ENCODE assay signal across 8 cellular contexts in the genomic region with DNA sequence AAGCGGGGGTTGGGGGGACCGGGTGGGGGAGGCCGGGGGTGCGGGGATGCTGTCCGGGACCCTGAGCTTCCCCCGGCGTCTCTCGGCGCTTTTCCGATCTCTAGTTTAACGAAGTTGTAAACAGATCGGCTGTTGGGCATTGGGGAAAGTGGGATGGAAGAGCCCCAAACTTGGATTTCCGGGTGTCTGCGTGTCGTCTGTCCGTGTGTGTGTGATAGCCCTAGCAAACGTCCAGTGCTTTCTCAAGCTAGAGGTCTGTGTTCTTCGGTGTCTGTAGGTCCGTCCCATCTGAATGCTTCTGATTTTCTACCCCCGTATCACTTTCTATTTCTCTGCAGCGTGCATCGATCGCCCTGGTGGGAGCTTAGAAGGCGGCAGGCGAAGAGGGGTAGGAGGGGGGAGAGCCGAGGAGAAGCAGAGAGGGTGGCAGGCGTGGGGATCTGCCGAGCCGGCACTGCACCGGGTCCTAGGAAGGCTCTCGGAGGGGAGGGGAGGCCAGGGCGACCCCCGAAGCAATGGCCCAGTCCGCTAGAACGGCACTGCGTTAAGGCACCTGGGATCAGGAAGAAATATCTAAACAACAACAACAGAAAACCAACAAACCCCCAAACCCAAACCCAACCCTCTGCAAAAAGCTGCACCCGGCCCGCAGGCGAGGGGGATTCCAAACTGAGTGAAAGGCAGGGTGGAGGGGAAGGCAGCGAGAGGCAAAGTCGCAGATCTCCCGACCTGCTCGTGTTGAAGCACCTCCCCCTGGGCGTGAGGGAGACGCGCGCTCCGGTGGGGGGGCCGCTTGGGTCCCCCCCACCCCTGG. TPM values are rescaled to one million over a fixed set of nuclear protein-coding genes. Genes with fewer than 3 reads are reported as not detected.
DNase-seq lines count a peak whose midpoint lies in the region; ATAC-seq and TF ChIP-seq lines count a peak whose summit lies in the region.

No MANE protein-coding gene starts in this region.

- no peaks in the 10 kb centered on the region for H3K9me3 ChIP-seq in fibroblast of lung (ENCODE audit: control insufficient read depth, insufficient read depth, low read depth, low read length)

- TF ChIP-seq CTCF in fibroblast of lung (conservative IDR thresholded peaks at IDR 0.05 in 1 of 2, IDR thresholded peaks at IDR 0.05 in 1 of 2; ENCODE audit: low read depth in 1 of 2, low read length in 2 of 2) = no peak

- peak overlapping the region; percentile 35 for H3K4me2 ChIP-seq in fibroblast of lung (ENCODE audit: extremely low read depth, insufficient read depth, low read length)

- no peaks in the 10 kb centered on the region for H3K79me2 ChIP-seq in fibroblast of lung (ENCODE audit: control insufficient read depth, insufficient read depth, low read length)

- H3K27ac ChIP-seq in fibroblast of lung (ENCODE audit: insufficient read depth, low read length) = no peak overlapping the region
- no peak overlapping the region for H3K27ac ChIP-seq in rectal smooth muscle tissue (ENCODE audit: low read depth, low read length)

- H2AFZ ChIP-seq in fibroblast of lung (ENCODE audit: low read length) = no peak overlapping the region

- peaks cover 31% of the 10 kb centered on the region for H3K27me3 ChIP-seq in fibroblast of lung (ENCODE audit: control insufficient read depth, insufficient read depth, low read length)
- H3K27me3 ChIP-seq in rectal smooth muscle tissue (ENCODE audit: control insufficient read depth, insufficient read depth, low read length) = peaks cover 11% of the 10 kb centered on the region

- no peaks in the 10 kb centered on the region for H4K20me1 ChIP-seq in fibroblast of lung (ENCODE audit: control insufficient read depth, extremely low read depth, insufficient read depth, low read length)

- no peak for ATAC-seq in GM19328 (IDR thresholded peaks at IDR 0.05; ENCODE audit: unreplicated experiment)
- no peak for ATAC-seq in GM19324 (IDR thresholded peaks at IDR 0.05; ENCODE audit: low FRiP score, unreplicated experiment)

- H3K9ac ChIP-seq in fibroblast of lung (ENCODE audit: insufficient read depth, low read length) (no peak overlapping the region), rectal smooth muscle tissue (ENCODE audit: low read length) (no peak overlapping the region)

- DNase-seq in NCI-H2227 treated with DMSO at 0.1 percent for 48 hours (lab: John Stamatoyannopoulos, UW) (peak; percentile 11), fibroblast of lung (ENCODE audit: low read depth in 2 of 2) (peak in 1 of 2 donors; percentile 5), medulla oblongata (ENCODE audit: extremely low spot score) (no peak), COR-L47 (lab: John Stamatoyannopoulos, UW) (no peak)

- H3K4me1 ChIP-seq in fibroblast of lung (ENCODE audit: control insufficient read depth, extremely low read depth, insufficient read depth, low read length) (no peaks in the 10 kb centered on the region), rectal smooth muscle tissue (ENCODE audit: control insufficient read depth, insufficient read depth, low read length) (no peaks in the 10 kb centered on the region)

- H3K36me3 ChIP-seq in fibroblast of lung (ENCODE audit: control insufficient read depth, insufficient read depth, low read length) (no peaks in the 10 kb centered on the region), rectal smooth muscle tissue (ENCODE audit: control insufficient read depth, insufficient read depth, low read length) (no peaks in the 10 kb centered on the region)

- H3K4me3 ChIP-seq in GM08714 (ENCODE audit: low read length) (peak overlapping the region; percentile 61), fibroblast of lung (replicated peaks in 1 of 4; ENCODE audit: control extremely low read depth in 1 of 4, insufficient read depth in 1 of 4, low read depth in 3 of 4, low read length in 4 of 4) (peak overlapping the region in 3 of 4 experiments; percentile 21 to 46 (median 42)), rectal smooth muscle tissue (ENCODE audit: low read length) (peak overlapping the region; percentile 65)

RNA-seq across cellular contexts. Expression of gene KCNA1, which starts 1.0 kb away (rescaled TPM):
- under 0.01 TPM in 1 of 2 replicates, not detected in the other for total RNA-seq in fibroblast of lung
- polyA plus RNA-seq in fibroblast of lung = not detected in 2 replicates
- not detected in 2 replicates for polyA plus RNA-seq in fibroblast of lung (2012)
- polyA minus RNA-seq in fibroblast of lung (ENCODE audit: low replicate concordance) = not detected in 2 replicates
